Comparison of ENCODE assay signal across 13 cellular contexts in genomic region chr6:3237761-3238662, GRCh38. TPM values are rescaled to one million over a fixed set of nuclear protein-coding genes. Genes with fewer than 3 reads are reported as not detected.
DNase-seq lines count a peak whose midpoint lies in the region; ATAC-seq and TF ChIP-seq lines count a peak whose summit lies in the region.
"Had no signal": no experiment of that assay in that cellular context is flagged by ENCODE, and none has a peak within 500 bp of the region (broad histone marks: within the 10 kb centered on the region; RNA-seq: fewer than 3 reads in every experiment).

No MANE protein-coding gene starts in this region.

- H3K27ac ChIP-seq in OCI-LY3 (ENCODE audit: low read length) (no peak overlapping the region), dorsolateral prefrontal cortex (peak overlapping the region in 49 of 59 donors; percentile 3 to 80 (median 47))
- H3K27ac ChIP-seq: vagina had no signal

- H3K4me3 Mint-ChIP-seq in natural killer cell (no peak overlapping the region), Calu3 (ENCODE audit: low read depth, unreplicated experiment) (no peak overlapping the region)
- H3K4me3 Mint-ChIP-seq: activated naive CD4-positive, alpha-beta T cell treated with anti-CD3 and anti-CD28 coated beads, Interleukin-2, amount 50 U/mL, for 24 hours had no signal

- H3K27ac Mint-ChIP-seq in natural killer cell, result no peak overlapping the region
- H3K27ac Mint-ChIP-seq in Calu3 (ENCODE audit: unreplicated experiment), result no peak overlapping the region
- H3K27ac Mint-ChIP-seq: activated naive CD4-positive, alpha-beta T cell treated with anti-CD3 and anti-CD28 coated beads, Interleukin-2, amount 50 U/mL, for 24 hours had no signal

- H3K9me3 Mint-ChIP-seq in natural killer cell, result no peaks in the 10 kb centered on the region
- H3K9me3 Mint-ChIP-seq in Calu3 (ENCODE audit: low read depth, unreplicated experiment), result no peaks in the 10 kb centered on the region
- H3K9me3 Mint-ChIP-seq: activated naive CD4-positive, alpha-beta T cell treated with anti-CD3 and anti-CD28 coated beads, Interleukin-2, amount 50 U/mL, for 24 hours had no signal

- H3K27me3 Mint-ChIP-seq in natural killer cell (ENCODE audit: low read depth in 2 of 2), result peaks cover 60 to 74% of the 10 kb centered on the region in 2 donors
- peaks cover 75% of the 10 kb centered on the region for H3K27me3 Mint-ChIP-seq in Calu3 (ENCODE audit: unreplicated experiment)

- peaks cover 16% of the 10 kb centered on the region for H3K27me3 ChIP-seq in OCI-LY3 (ENCODE audit: low read depth, low read length)
- H3K27me3 ChIP-seq in dorsolateral prefrontal cortex, result peaks cover 0 to 22% (median 0%) of the 10 kb centered on the region in 45 donors
- peaks cover 45% of the 10 kb centered on the region for H3K27me3 ChIP-seq in skeletal muscle satellite cell (ENCODE audit: control insufficient read depth, insufficient read depth, low read length)
- H3K27me3 ChIP-seq: vagina had no signal

- H3K4me2 ChIP-seq in OCI-LY3 (ENCODE audit: low read length) (peak overlapping the region; percentile 81), skeletal muscle satellite cell (ENCODE audit: low read length) (peak overlapping the region; percentile 75)

- BruUV-seq in Calu3 (replicated peaks; lab: Mats Ljungman, UMichigan), result no TSS peak

- peak; percentile 43 for ATAC-seq in GM21528 (IDR thresholded peaks at IDR 0.05; ENCODE audit: low FRiP score, unreplicated experiment)
- no peak for ATAC-seq in natural killer cell

- H3K36me3 ChIP-seq in OCI-LY3 (replicated peaks; ENCODE audit: low read depth, low read length), result no peaks in the 10 kb centered on the region
- no peaks in the 10 kb centered on the region for H3K36me3 ChIP-seq in skeletal muscle satellite cell (ENCODE audit: insufficient read depth, low read length)
- H3K36me3 ChIP-seq: vagina had no signal

- no peaks in the 10 kb centered on the region for H3K9me3 ChIP-seq in OCI-LY3 (ENCODE audit: insufficient read depth, low read length)
- no peaks in the 10 kb centered on the region for H3K9me3 ChIP-seq in skeletal muscle satellite cell (replicated peaks; ENCODE audit: low read length)
- H3K9me3 ChIP-seq: vagina had no signal

- CTCF ChIA-PET in Calu3 (lab: Charles Lee), result no interaction called here

- TF ChIP-seq CTCF in OCI-LY3 (IDR thresholded peaks at IDR 0.05; ENCODE audit: low read depth, low read length) (no peak), dorsolateral prefrontal cortex (IDR thresholded peaks at IDR 0.05 in 54 of 56, conservative IDR thresholded peaks at IDR 0.05 in 2 of 56; ENCODE audit: low read depth in 1 of 56, partially characterized antibody in 56 of 56) (no peak), natural killer cell (IDR thresholded peaks at IDR 0.05) (no peak), Calu3 (IDR thresholded peaks at IDR 0.05; ENCODE audit: unreplicated experiment) (no peak)

- H3K4me3 ChIP-seq in OCI-LY3 (ENCODE audit: low read length) (peak overlapping the region; percentile 52), dorsolateral prefrontal cortex (peak overlapping the region in 31 of 59 donors; percentile 0 to 40 (median 18)), skeletal muscle satellite cell (ENCODE audit: low read length) (peak overlapping the region; percentile 58)
- H3K4me3 ChIP-seq: vagina had no signal

- in situ Hi-C loops in G401 (cut with HindIII; ENCODE audit: low sequenced_read_pairs), result no loop called here

- intact Hi-C loops in dorsolateral prefrontal cortex (cut with DNase I) (no loop called here), natural killer cell (cut with micrococcal nuclease) (no loop called here), Calu3 (cut with micrococcal nuclease; ENCODE audit: unreplicated experiment) (no loop called here)

- H3K4me1 ChIP-seq in OCI-LY3 (ENCODE audit: low read length) (peaks cover 41% of the 10 kb centered on the region), skeletal muscle satellite cell (ENCODE audit: control insufficient read depth, insufficient read depth, low read length) (peaks cover 17% of the 10 kb centered on the region)
- H3K4me1 ChIP-seq: vagina had no signal

- no peaks in the 10 kb centered on the region for H4K20me1 ChIP-seq in OCI-LY3 (ENCODE audit: insufficient read depth, low read length)

- no peaks in the 10 kb centered on the region for H3K4me1 Mint-ChIP-seq in natural killer cell
- H3K4me1 Mint-ChIP-seq in Calu3 (ENCODE audit: low read depth, unreplicated experiment), result no peaks in the 10 kb centered on the region
- H3K4me1 Mint-ChIP-seq: activated naive CD4-positive, alpha-beta T cell treated with anti-CD3 and anti-CD28 coated beads, Interleukin-2, amount 50 U/mL, for 24 hours had no signal

- no peak overlapping the region for H2AFZ ChIP-seq in OCI-LY3 (ENCODE audit: low read depth, low read length)

- DNase-seq in dorsolateral prefrontal cortex (peak in 4 of 10 donors; percentile 43 to 64 (median 55)), G401 (ENCODE audit: low spot score) (no peak), natural killer cell (no peak), Calu3 (no peak)
- DNase-seq: activated CD4-positive, alpha-beta T cell treated with anti-CD3 and anti-CD28 coated beads for 1 hour; activated CD8-positive, alpha-beta memory T cell treated with anti-CD3 and anti-CD28 coated beads, Interleukin-2, amount 50 U/mL, for 4 hours; COR-L47; stimulated activated naive CD4-positive, alpha-beta T cell had no signal

- H3K9ac ChIP-seq in OCI-LY3 (ENCODE audit: low read length) (no peak overlapping the region), skeletal muscle satellite cell (ENCODE audit: low read depth, low read length) (peak overlapping the region; percentile 51)

- no peaks in the 10 kb centered on the region for H3K79me2 ChIP-seq in OCI-LY3 (ENCODE audit: low read length)

- H3K36me3 Mint-ChIP-seq in natural killer cell (no peaks in the 10 kb centered on the region), Calu3 (ENCODE audit: insufficient read depth, unreplicated experiment) (no peaks in the 10 kb centered on the region)
- H3K36me3 Mint-ChIP-seq: activated naive CD4-positive, alpha-beta T cell treated with anti-CD3 and anti-CD28 coated beads, Interleukin-2, amount 50 U/mL, for 24 hours had no signal

RNA-seq across cellular contexts. Expression of gene TUBB2B, which starts 10.6 kb away (rescaled TPM):
- total RNA-seq in dorsolateral prefrontal cortex (100 to 1,000 TPM in 108 of 120 experiments, 10 to 100 TPM in 12; 53.6 to 634 (median 180) TPM), natural killer cell (under 1 TPM in 2 of 3 donors, not detected in 1; 0.66 to 0.75 TPM), Calu3 (2022) (2.5 and 3.0 TPM in 2 replicates)
- total RNA-seq in skeletal muscle satellite cell (2012; rRNA removed), result 6.3 and 7.6 TPM in 2 replicates
- total RNA-seq in G401 (2014; rRNA removed; shearing (Covaris generic)), result 31.6 and 39.2 TPM in 2 replicates

RNA-seq across cellular contexts. Expression of gene PSMG4, which starts 20.7 kb away (rescaled TPM):
- 10 to 100 TPM; 17.1 to 34.4 (median 25.3) TPM for total RNA-seq in dorsolateral prefrontal cortex
- total RNA-seq in skeletal muscle satellite cell (2012; rRNA removed), result 24.0 and 35.2 TPM in 2 replicates
- 26.6 and 54.5 TPM in 2 replicates for total RNA-seq in G401 (2014; rRNA removed; shearing (Covaris generic))
- total RNA-seq in natural killer cell, result 10 to 100 TPM in 2 of 3 donors, 1 to 10 TPM in 1; 8.3 to 15.3 (median 11.3) TPM
- total RNA-seq in Calu3 (2022), result 17.6 and 17.8 TPM in 2 replicates
